In genomic region chr9:33734911-33735310, GRCh38 we compare ENCODE assay signal across 23 cellular contexts.
A peak's percentile ranks its signal among the peaks of the same experiment; 100 is the strongest.
DNase-seq lines count a peak whose midpoint lies in the region; ATAC-seq, FAIRE-seq and TF ChIP-seq lines count a peak whose summit lies in the region.
"Had no signal": no experiment of that assay in that cellular context is flagged by ENCODE, and none has a peak within 500 bp of the region (broad histone marks: within the 10 kb centered on the region; RNA-seq: fewer than 3 reads in every experiment).

No MANE protein-coding gene starts in this region.

- ATAC-seq in HG03469 (IDR thresholded peaks at IDR 0.05; ENCODE audit: unreplicated experiment) (no peak), HG03521 (IDR thresholded peaks at IDR 0.05; ENCODE audit: unreplicated experiment) (no peak)
- ATAC-seq: activated CD4-positive, alpha-beta T cell treated with anti-CD3 and anti-CD28 coated beads for 36 hours; GM23338; heart left ventricle; psoas muscle had no signal

- intact Hi-C loops in Calu3 (cut with micrococcal nuclease; ENCODE audit: unreplicated experiment), result no loop called here
- intact Hi-C loops in kidney (cut with DNase I), result no loop called here

- peak overlapping the region in 1 of 2 donors; percentile 20 for H3K9ac ChIP-seq in mucosa of rectum (ENCODE audit: low read depth in 1 of 2, low read length in 2 of 2)
- no peak overlapping the region for H3K9ac ChIP-seq in kidney (ENCODE audit: low read length in 2 of 2)

- H3K4me3 ChIP-seq in Peyer's patch (no peak overlapping the region), mucosa of rectum (ENCODE audit: low read length in 2 of 2) (no peak overlapping the region), kidney (ENCODE audit: low read length in 2 of 2) (no peak overlapping the region)
- H3K4me3 ChIP-seq: GM23338, heart left ventricle, MG63, psoas muscle, SK-N-MC had no signal

- H3K4me1 ChIP-seq in Peyer's patch (no peaks in the 10 kb centered on the region), mucosa of rectum (ENCODE audit: control insufficient read depth in 2 of 2, insufficient read depth in 2 of 2, low read length in 2 of 2) (peaks cover 4 to 14% of the 10 kb centered on the region in 2 donors), kidney (ENCODE audit: control insufficient read depth in 1 of 2, insufficient read depth in 1 of 2, low read depth in 1 of 2, low read length in 2 of 2) (no peaks in the 10 kb centered on the region)
- H3K4me1 ChIP-seq: heart left ventricle, psoas muscle had no signal

- no peaks in the 10 kb centered on the region for H3K9me3 Mint-ChIP-seq in Calu3 (ENCODE audit: low read depth, unreplicated experiment)
- H3K9me3 Mint-ChIP-seq: GM23338 had no signal

- H3K9me3 ChIP-seq in Peyer's patch (no peaks in the 10 kb centered on the region), mucosa of rectum (ENCODE audit: control insufficient read depth in 2 of 2, low read length in 2 of 2) (no peaks in the 10 kb centered on the region), kidney (ENCODE audit: control insufficient read depth in 1 of 2, low read length in 2 of 2) (no peaks in the 10 kb centered on the region)
- H3K9me3 ChIP-seq: MG63, psoas muscle had no signal

- H3K27me3 Mint-ChIP-seq in Calu3 (ENCODE audit: unreplicated experiment), result peaks cover 14% of the 10 kb centered on the region

- TF ChIP-seq CTCF in Calu3 (IDR thresholded peaks at IDR 0.05; ENCODE audit: unreplicated experiment), result no peak
- no peak for TF ChIP-seq CTCF in Peyer's patch (IDR thresholded peaks at IDR 0.05)
- no peak for TF ChIP-seq CTCF in kidney (IDR thresholded peaks at IDR 0.05; ENCODE audit: borderline replicate concordance, extremely low read depth, insufficient read depth)

- peak overlapping the region; percentile 31 for H3K27ac Mint-ChIP-seq in Calu3 (ENCODE audit: unreplicated experiment)
- H3K27ac Mint-ChIP-seq: activated CD4-positive, alpha-beta T cell treated with anti-CD3 and anti-CD28 coated beads for 36 hours; stimulated activated naive CD8-positive, alpha-beta T cell treated with anti-CD3 and anti-CD28 coated beads, Interleukin-15, Interleukin-2, amounts not matched to agents 100 ng/mL and 50 ng/mL, for 24 hours had no signal

- H3K4me1 Mint-ChIP-seq in Calu3 (ENCODE audit: low read depth, unreplicated experiment), result peaks cover 33% of the 10 kb centered on the region
- H3K4me1 Mint-ChIP-seq: activated CD4-positive, alpha-beta T cell treated with anti-CD3 and anti-CD28 coated beads for 36 hours had no signal

- no peak for FAIRE-seq in kidney (lab: Jason Lieb, UNC)
- FAIRE-seq: endothelial cell of umbilical vein, GM12892 had no signal

- peak overlapping the region in 2 of 4 donors; percentile 56 to 90 for H3K27ac ChIP-seq in Peyer's patch
- H3K27ac ChIP-seq in epithelial cell of prostate, result peak overlapping the region; percentile 72
- peak overlapping the region; percentile 65 to 79 for H3K27ac ChIP-seq in mucosa of rectum (ENCODE audit: low read depth in 2 of 2, low read length in 2 of 2)
- no peak overlapping the region for H3K27ac ChIP-seq in kidney (ENCODE audit: low read depth in 2 of 2, low read length in 2 of 2)
- H3K27ac ChIP-seq: heart left ventricle, psoas muscle, SK-N-MC had no signal

- peaks cover 5% of the 10 kb centered on the region for H3K36me3 Mint-ChIP-seq in Calu3 (ENCODE audit: insufficient read depth, unreplicated experiment)

- H3K27me3 ChIP-seq in Peyer's patch (no peaks in the 10 kb centered on the region), mucosa of rectum (ENCODE audit: control insufficient read depth in 2 of 2, insufficient read depth in 2 of 2, low read length in 2 of 2) (no peaks in the 10 kb centered on the region)
- H3K27me3 ChIP-seq: heart left ventricle, MG63 had no signal

- BruUV-seq in Calu3 (replicated peaks; lab: Mats Ljungman, UMichigan), result no TSS peak

- H3K4me3 Mint-ChIP-seq in Calu3 (ENCODE audit: low read depth, unreplicated experiment), result no peak overlapping the region
- H3K4me3 Mint-ChIP-seq: activated CD4-positive, alpha-beta T cell treated with anti-CD3 and anti-CD28 coated beads for 36 hours; GM23338; stimulated activated naive CD8-positive, alpha-beta T cell treated with anti-CD3 and anti-CD28 coated beads, Interleukin-15, Interleukin-2, amounts not matched to agents 100 ng/mL and 50 ng/mL, for 24 hours had no signal

- no peak for TF ChIP-seq POLR2A in Peyer's patch (IDR thresholded peaks at IDR 0.05)

- H3K36me3 ChIP-seq in Peyer's patch (no peaks in the 10 kb centered on the region), mucosa of rectum (ENCODE audit: control insufficient read depth in 2 of 2, insufficient read depth in 2 of 2, low read length in 2 of 2) (no peaks in the 10 kb centered on the region), kidney (ENCODE audit: control insufficient read depth in 1 of 2, insufficient read depth in 2 of 2, low read length in 2 of 2) (no peaks in the 10 kb centered on the region)
- H3K36me3 ChIP-seq: heart left ventricle, MG63 had no signal

- CTCF ChIA-PET in Calu3 (lab: Charles Lee), result no interaction called here

- no peak for DNase-seq in Calu3
- peak in 2 of 3 donors; percentile 60 to 68 for DNase-seq in Peyer's patch
- DNase-seq in epithelial cell of prostate (ENCODE audit: low read depth, low spot score), result no peak
- DNase-seq in NCI-H69 (lab: John Stamatoyannopoulos, UW), result no peak
- no peak for DNase-seq in kidney
- DNase-seq: activated CD4-positive, alpha-beta T cell treated with anti-CD3 and anti-CD28 coated beads for 36 hours; activated gamma-delta T cell; activated T-cell treated with anti-CD3 and anti-CD28 coated beads, Interleukin-2, amount 50 U/mL, for 1 hour; heart left ventricle; mesenchymal stem cell; MG63; NCI-H1105 treated with DMSO at 0.1 percent for 48 hours; NCI-H2029; NCI-H526; psoas muscle had no signal

Comparison
In these comparisons a context has a peak if more than half of its experiments do, and no peak if none do; other contexts are left out.
1. DNase-seq: peak in Peyer's patch (2 of 3); none in Calu3 (single experiment), epithelial cell of prostate (single experiment), NCI-H69 (single experiment) and kidney (single experiment).
2. H3K27ac ChIP-seq: peak in epithelial cell of prostate (single experiment) and mucosa of rectum (2 of 2); none in kidney (0 of 2).